ENCODE assay signal across 21 cellular contexts in the genomic region with DNA sequence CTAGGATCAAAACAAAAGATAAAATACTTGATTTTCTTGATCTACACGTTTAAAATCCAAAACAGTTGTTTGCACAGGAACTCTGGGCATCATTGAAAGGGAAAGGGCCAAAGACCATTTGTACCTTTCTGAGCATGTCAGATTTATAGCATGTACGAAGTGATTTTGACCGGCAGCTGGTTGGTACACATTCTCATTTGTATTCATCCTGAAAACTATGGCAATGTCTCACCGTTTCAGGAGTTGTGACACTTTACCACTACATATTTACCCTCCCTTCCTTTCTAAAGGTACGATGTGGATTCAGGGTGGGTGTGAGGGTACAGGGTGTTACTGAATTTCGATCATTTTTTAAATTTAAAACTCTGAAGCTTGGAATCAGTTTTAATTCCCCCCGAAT.
DNase-seq lines count a peak whose midpoint lies in the region; ATAC-seq and TF ChIP-seq lines count a peak whose summit lies in the region.
"Had no signal": no experiment of that assay in that cellular context is flagged by ENCODE, and none has a peak within 500 bp of the region (broad histone marks: within the 10 kb centered on the region; RNA-seq: fewer than 3 reads in every experiment).

No MANE protein-coding gene starts in this region.

- DNase-seq in T-helper 2 cell treated with Interferon-gamma antibody and Interleukin-4, amounts not matched to agents 5 μg/mL and 100 μg/mL, for 36 hours (ENCODE audit: low spot score): no peak
- DNase-seq in T-helper 2 cell (no peak), EL (no peak)
- DNase-seq in activated naive CD8-positive, alpha-beta T cell treated with anti-CD3 and anti-CD28 coated beads, Interleukin-2, amount 50 U/mL, for 24 hours: no peak
- DNase-seq: CD4-positive, CD25-positive, alpha-beta regulatory T cell; central memory CD4-positive, alpha-beta T cell; foreskin fibroblast; mesenchymal stem cell; NCI-H774; posterior cingulate gyrus; small intestine had no signal

- ATAC-seq in activated naive CD8-positive, alpha-beta T cell treated with anti-CD3 and anti-CD28 coated beads, Interleukin-2, amount 50 U/mL, for 24 hours: no peak
- ATAC-seq in GM21619 (IDR thresholded peaks at IDR 0.05; ENCODE audit: unreplicated experiment): no peak
- ATAC-seq: left lobe of liver had no signal

- H3K27ac ChIP-seq in VCaP: peak overlapping the region; percentile 85
- H3K27ac ChIP-seq: esophagus muscularis mucosa, right atrium auricular region, SJSA1 had no signal

- peaks cover 2% of the 10 kb centered on the region for H3K27me3 Mint-ChIP-seq in T-helper 2 cell treated with Interferon-gamma antibody and Interleukin-4, amounts not matched to agents 5 μg/mL and 100 μg/mL, for 36 hours (ENCODE audit: low read depth)
- no peaks in the 10 kb centered on the region for H3K27me3 Mint-ChIP-seq in activated naive CD8-positive, alpha-beta T cell
- no peaks in the 10 kb centered on the region for H3K27me3 Mint-ChIP-seq in activated naive CD8-positive, alpha-beta T cell treated with anti-CD3 and anti-CD28 coated beads, Interleukin-2, amount 50 U/mL, for 24 hours
- peaks cover 6% of the 10 kb centered on the region for H3K27me3 Mint-ChIP-seq in nephron (ENCODE audit: low read depth)
- H3K27me3 Mint-ChIP-seq: CD4-positive, CD25-positive, alpha-beta regulatory T cell; IgD-negative memory B cell had no signal

- no peak overlapping the region for H3K27ac Mint-ChIP-seq in T-helper 2 cell treated with Interferon-gamma antibody and Interleukin-4, amounts not matched to agents 5 μg/mL and 100 μg/mL, for 36 hours
- peak overlapping the region; percentile 1 for H3K27ac Mint-ChIP-seq in activated naive CD8-positive, alpha-beta T cell
- no peak overlapping the region for H3K27ac Mint-ChIP-seq in activated naive CD8-positive, alpha-beta T cell treated with anti-CD3 and anti-CD28 coated beads, Interleukin-2, amount 50 U/mL, for 24 hours
- H3K27ac Mint-ChIP-seq in nephron: peak overlapping the region in 2 of 3 experiments; percentile 0 to 62
- H3K27ac Mint-ChIP-seq: dendritic cell treated with granulocyte-macrophage colony-stimulating factor and Interleukin-4, amounts not matched to agents 40 ng/mL and 50 ng/mL, for 4 days had no signal

- H3K36me3 Mint-ChIP-seq in T-helper 2 cell treated with Interferon-gamma antibody and Interleukin-4, amounts not matched to agents 5 μg/mL and 100 μg/mL, for 36 hours (ENCODE audit: low read depth): no peaks in the 10 kb centered on the region
- H3K36me3 Mint-ChIP-seq in activated naive CD8-positive, alpha-beta T cell: no peaks in the 10 kb centered on the region
- H3K36me3 Mint-ChIP-seq in activated naive CD8-positive, alpha-beta T cell treated with anti-CD3 and anti-CD28 coated beads, Interleukin-2, amount 50 U/mL, for 24 hours (ENCODE audit: low read depth): no peaks in the 10 kb centered on the region
- H3K36me3 Mint-ChIP-seq in nephron (ENCODE audit: low read depth): no peaks in the 10 kb centered on the region
- H3K36me3 Mint-ChIP-seq: CD4-positive, CD25-positive, alpha-beta regulatory T cell had no signal

- H3K4me1 Mint-ChIP-seq in T-helper 2 cell treated with Interferon-gamma antibody and Interleukin-4, amounts not matched to agents 5 μg/mL and 100 μg/mL, for 36 hours (ENCODE audit: low read depth): peaks cover 15% of the 10 kb centered on the region
- H3K4me1 Mint-ChIP-seq in activated naive CD8-positive, alpha-beta T cell (ENCODE audit: low read depth): peaks cover 30% of the 10 kb centered on the region
- peaks cover 38% of the 10 kb centered on the region for H3K4me1 Mint-ChIP-seq in activated naive CD8-positive, alpha-beta T cell treated with anti-CD3 and anti-CD28 coated beads, Interleukin-2, amount 50 U/mL, for 24 hours
- peaks cover 4% of the 10 kb centered on the region for H3K4me1 Mint-ChIP-seq in nephron

- peak overlapping the region; percentile 8 for H3K4me3 Mint-ChIP-seq in T-helper 2 cell treated with Interferon-gamma antibody and Interleukin-4, amounts not matched to agents 5 μg/mL and 100 μg/mL, for 36 hours
- no peak overlapping the region for H3K4me3 Mint-ChIP-seq in activated naive CD8-positive, alpha-beta T cell
- H3K4me3 Mint-ChIP-seq in activated naive CD8-positive, alpha-beta T cell treated with anti-CD3 and anti-CD28 coated beads, Interleukin-2, amount 50 U/mL, for 24 hours: no peak overlapping the region
- H3K4me3 Mint-ChIP-seq in nephron: no peak overlapping the region
- H3K4me3 Mint-ChIP-seq: dendritic cell treated with granulocyte-macrophage colony-stimulating factor and Interleukin-4, amounts not matched to agents 40 ng/mL and 50 ng/mL, for 4 days had no signal

- TF ChIP-seq CTCF in VCaP (conservative IDR thresholded peaks at IDR 0.05): no peak
- TF ChIP-seq CTCF in nephron (IDR thresholded peaks at IDR 0.05; ENCODE audit: unreplicated experiment in 3 of 3): no peak

- H3K9me3 Mint-ChIP-seq in T-helper 2 cell treated with Interferon-gamma antibody and Interleukin-4, amounts not matched to agents 5 μg/mL and 100 μg/mL, for 36 hours: no peaks in the 10 kb centered on the region
- H3K9me3 Mint-ChIP-seq in activated naive CD8-positive, alpha-beta T cell (ENCODE audit: low read depth): no peaks in the 10 kb centered on the region
- no peaks in the 10 kb centered on the region for H3K9me3 Mint-ChIP-seq in activated naive CD8-positive, alpha-beta T cell treated with anti-CD3 and anti-CD28 coated beads, Interleukin-2, amount 50 U/mL, for 24 hours
- peaks cover 2% of the 10 kb centered on the region for H3K9me3 Mint-ChIP-seq in nephron
- H3K9me3 Mint-ChIP-seq: dendritic cell treated with granulocyte-macrophage colony-stimulating factor and Interleukin-4, amounts not matched to agents 40 ng/mL and 50 ng/mL, for 4 days had no signal

Comparison
In these comparisons a context has a peak if more than half of its experiments do, and no peak if none do; other contexts are left out.
1. H3K27ac Mint-ChIP-seq: peak in activated naive CD8-positive, alpha-beta T cell (single experiment) and nephron (2 of 3); none in T-helper 2 cell treated with Interferon-gamma antibody and Interleukin-4, amounts not matched to agents 5 μg/mL and 100 μg/mL, for 36 hours (single experiment) and activated naive CD8-positive, alpha-beta T cell treated with anti-CD3 and anti-CD28 coated beads, Interleukin-2, amount 50 U/mL, for 24 hours (single experiment).